23 cellular contexts compared by ENCODE assay signal in genomic region chr2:101622210-101622609, GRCh38.
DNase-seq lines count a peak whose midpoint lies in the region; ATAC-seq, FAIRE-seq and TF ChIP-seq lines count a peak whose summit lies in the region.
"Had no signal": no experiment of that assay in that cellular context is flagged by ENCODE, and none has a peak within 500 bp of the region (broad histone marks: within the 10 kb centered on the region; RNA-seq: fewer than 3 reads in every experiment).

No MANE protein-coding gene starts in this region.

- H3K4me1 ChIP-seq in GM12878 (ENCODE audit: control insufficient read depth, insufficient read depth, low read length), result peaks cover 22% of the 10 kb centered on the region
- H3K4me1 ChIP-seq: HAP-1 had no signal

- FAIRE-seq in GM12891 (lab: Jason Lieb, UNC) (peak; percentile 61), GM12878 (lab: Jason Lieb, UNC) (no peak)
- FAIRE-seq: frontal cortex had no signal

- POLR2A ChIA-PET in GM12878 (lab: Charles Lee), result interaction anchor here (0.6 to 1.0 kb wide), 3 partner anchors 10 to 53 kb away, joined by 3 to 4 read pairs (median 3); no protein-coding TSS in a partner anchor

- H3K9me3 ChIP-seq in GM12878 (replicated peaks; ENCODE audit: control insufficient read depth, insufficient read depth, low read length), result no peaks in the 10 kb centered on the region
- H3K9me3 ChIP-seq: HAP-1, SJCRH30 had no signal

- no peaks in the 10 kb centered on the region for H3K79me2 ChIP-seq in GM12878 (ENCODE audit: control insufficient read depth, insufficient read depth, low read length)

- ATAC-seq in activated T-cell treated with anti-CD3 and anti-CD28 coated beads, Interleukin-2, amount 50 U/mL, for 4 hours, result no peak
- no peak for ATAC-seq in GM12878
- ATAC-seq in stimulated activated memory B cell treated with anti-CD40 and anti-IgM and Interleukin-4, amounts not matched to agents 10 μg/mL and 1 μg/mL and 100 μg/mL, for 72 hours, result no peak
- ATAC-seq: esophagus mucosa, Panc1 had no signal

- in situ Hi-C loops in GM12878 (cut with MboI), result no loop called here

- TF ChIP-seq RAD21 in GM12878 (IDR thresholded peaks at IDR 0.05; ENCODE audit: insufficient read depth, low read depth, low read length), result no peak

- peak overlapping the region; percentile 77 for H2AFZ ChIP-seq in GM12878 (ENCODE audit: control insufficient read depth, low read depth, low read length)

- SMC1A ChIA-PET in GM12878 (lab: Charles Lee; ENCODE audit: uncharacterized antibody, unreplicated experiment), result interaction anchor here (0.6 to 2.5 kb wide), 11 partner anchors 11 to 209 kb away, joined by 3 to 13 read pairs (median 4); no protein-coding TSS in a partner anchor

- TF ChIP-seq POLR2A in GM12891 (IDR thresholded peaks at IDR 0.05; ENCODE audit: low read depth, low read length) (no peak), GM12878 (IDR thresholded peaks at IDR 0.05; ENCODE audit: low read depth, low read length) (no peak)

- no peak for DNase-seq in activated T-cell treated with anti-CD3 and anti-CD28 coated beads, Interleukin-2, amount 50 U/mL, for 4 hours
- no peak for DNase-seq in activated T-cell treated with anti-CD3 and anti-CD28 coated beads, Interleukin-2, amount 50 U/mL, for 1 hour
- DNase-seq in GM12891 (ENCODE audit: insufficient read length, low spot score) (no peak), GM12878 (ENCODE audit: low read depth, low spot score) (no peak), mesenteric fat pad (ENCODE audit: low spot score) (no peak), NCI-H2227 treated with DMSO at 0.1 percent for 48 hours (lab: John Stamatoyannopoulos, UW) (no peak), NCI-H510A (lab: John Stamatoyannopoulos, UW) (no peak)
- DNase-seq: activated gamma-delta T cell; DMS53; effector CD8-positive, alpha-beta T cell; KBM-7; kidney glomerular epithelial cell; mammary epithelial cell; NCI-H1930; NCI-H345; SJCRH30; trophoblast cell had no signal

- intact Hi-C loops in GM12878 (cut with micrococcal nuclease; ENCODE audit: unreplicated experiment), result loop anchor here (2.0 to 10.0 kb wide), 4 partner anchors 53 to 213 kb away; partner anchors contain the start of gene MAP4K4

- H3K27ac Mint-ChIP-seq in stimulated activated memory B cell treated with anti-CD40 and anti-IgM and Interleukin-4, amounts not matched to agents 10 μg/mL and 1 μg/mL and 100 μg/mL, for 72 hours, result peak overlapping the region; percentile 99
- H3K27ac Mint-ChIP-seq: nephron had no signal

- no peaks in the 10 kb centered on the region for H3K27me3 Mint-ChIP-seq in activated T-cell treated with anti-CD3 and anti-CD28 coated beads, Interleukin-2, amount 50 U/mL, for 4 hours (ENCODE audit: low read depth)
- no peaks in the 10 kb centered on the region for H3K27me3 Mint-ChIP-seq in stimulated activated memory B cell treated with anti-CD40 and anti-IgM and Interleukin-4, amounts not matched to agents 10 μg/mL and 1 μg/mL and 100 μg/mL, for 72 hours

- no TSS peak for BruUV-seq in GM12878 (replicated peaks; lab: Mats Ljungman, UMichigan)

- no peaks in the 10 kb centered on the region for H3K9me3 Mint-ChIP-seq in activated T-cell treated with anti-CD3 and anti-CD28 coated beads, Interleukin-2, amount 50 U/mL, for 4 hours
- no peaks in the 10 kb centered on the region for H3K9me3 Mint-ChIP-seq in stimulated activated memory B cell treated with anti-CD40 and anti-IgM and Interleukin-4, amounts not matched to agents 10 μg/mL and 1 μg/mL and 100 μg/mL, for 72 hours
- H3K9me3 Mint-ChIP-seq: nephron had no signal

- CTCF ChIA-PET in GM12878 (lab: Yijun Ruan, JAX), result interaction anchor here (0.7 to 2.8 kb wide), 4 partner anchors 10 to 280 kb away, joined by 3 to 13 read pairs (median 3); no protein-coding TSS in a partner anchor

- RAD21 ChIA-PET in GM12878 (lab: Charles Lee; ENCODE audit: unreplicated experiment), result interaction anchor here (0.6 to 2.8 kb wide), 20 partner anchors 52 to 354 kb away, joined by 3 to 13 read pairs (median 4); partner anchors contain the start of gene MAP4K4

- no peaks in the 10 kb centered on the region for H3K36me3 Mint-ChIP-seq in activated T-cell treated with anti-CD3 and anti-CD28 coated beads, Interleukin-2, amount 50 U/mL, for 4 hours (ENCODE audit: insufficient read depth)
- H3K36me3 Mint-ChIP-seq in stimulated activated memory B cell treated with anti-CD40 and anti-IgM and Interleukin-4, amounts not matched to agents 10 μg/mL and 1 μg/mL and 100 μg/mL, for 72 hours, result no peaks in the 10 kb centered on the region

- H3K9ac ChIP-seq in GM12878 (ENCODE audit: control insufficient read depth, insufficient read depth, low read length), result peak overlapping the region; percentile 55; the same call in 1 of the 2 replicates

- no peaks in the 10 kb centered on the region for H3K36me3 ChIP-seq in GM12878 (ENCODE audit: control insufficient read depth in 2 of 2, insufficient read depth in 2 of 2, low read length in 1 of 2)
- H3K36me3 ChIP-seq: HAP-1, SJCRH30 had no signal

- no peak for TF ChIP-seq CTCF in GM12878 (IDR thresholded peaks at IDR 0.05 in 2 of 3, conservative IDR thresholded peaks at IDR 0.05 in 1 of 3; ENCODE audit: control insufficient read depth in 2 of 3, extremely low read depth in 1 of 3, insufficient read depth in 1 of 3, low read depth in 3 of 3, low read length in 3 of 3)

- no peak overlapping the region for H3K4me3 ChIP-seq in GM12878
- H3K4me3 ChIP-seq: HAP-1, SJCRH30 had no signal

- TF ChIP-seq EP300 in GM12878 (IDR thresholded peaks at IDR 0.05; ENCODE audit: borderline replicate concordance in 1 of 2, control insufficient read depth in 1 of 2, low read depth in 2 of 2, low read length in 2 of 2), result no peak

- H3K4me3 Mint-ChIP-seq in activated T-cell treated with anti-CD3 and anti-CD28 coated beads, Interleukin-2, amount 50 U/mL, for 4 hours, result peak overlapping the region; percentile 19
- peak overlapping the region; percentile 72 for H3K4me3 Mint-ChIP-seq in stimulated activated memory B cell treated with anti-CD40 and anti-IgM and Interleukin-4, amounts not matched to agents 10 μg/mL and 1 μg/mL and 100 μg/mL, for 72 hours
- H3K4me3 Mint-ChIP-seq: nephron had no signal

- no peaks in the 10 kb centered on the region for H4K20me1 ChIP-seq in GM12878 (ENCODE audit: control insufficient read depth, insufficient read depth)

- H3K27me3 ChIP-seq in GM12878 (replicated peaks in 1 of 2; ENCODE audit: control insufficient read depth in 2 of 2, insufficient read depth in 2 of 2, low read length in 1 of 2), result no peaks in the 10 kb centered on the region
- H3K27me3 ChIP-seq: SJCRH30 had no signal

- peaks cover 33% of the 10 kb centered on the region for H3K4me1 Mint-ChIP-seq in activated T-cell treated with anti-CD3 and anti-CD28 coated beads, Interleukin-2, amount 50 U/mL, for 4 hours (ENCODE audit: low read depth)
- peaks cover 69% of the 10 kb centered on the region for H3K4me1 Mint-ChIP-seq in stimulated activated memory B cell treated with anti-CD40 and anti-IgM and Interleukin-4, amounts not matched to agents 10 μg/mL and 1 μg/mL and 100 μg/mL, for 72 hours

- H3K4me2 ChIP-seq in GM12878 (ENCODE audit: control insufficient read depth, insufficient read depth), result peak overlapping the region; percentile 82

- H3K27ac ChIP-seq in GM12878 (ENCODE audit: control insufficient read depth, insufficient read depth), result peak overlapping the region; percentile 41; the same call in 1 of the 2 replicates
- H3K27ac ChIP-seq: SJCRH30 had no signal

- 9% methylated on average over 8 of the region's 8 CpGs for WGBS in GM12878 (ENCODE audit: insufficient coverage, insufficient replicate concordance, low lambda C conversion rate, missing lambda C conversion rate)

TF ChIP-seq in GM12891, 5 proteins besides CTCF, POLR2A, EP300 and RAD21:
- no peak for TF ChIP-seq PAX5 (IDR thresholded peaks at IDR 0.05; ENCODE audit: insufficient read depth, low read length, severe bottlenecking)
- no peak for TF ChIP-seq POU2F2 (IDR thresholded peaks at IDR 0.05; ENCODE audit: low read depth, low read length)
- no peak for TF ChIP-seq TAF1 (IDR thresholded peaks at IDR 0.05; ENCODE audit: low read depth, low read length)
- TF ChIP-seq POLR2AphosphoS5 (IDR thresholded peaks at IDR 0.05; ENCODE audit: low read depth, low read length), result no peak
- no peak for TF ChIP-seq SPI1 (IDR thresholded peaks at IDR 0.05; ENCODE audit: low read depth, low read length)
TF ChIP-seq in GM12891: peak in this region for 0.

TF ChIP-seq in GM12878, 131 proteins besides CTCF, POLR2A, EP300 and RAD21:
- TF ChIP-seq RBBP5 (conservative IDR thresholded peaks at IDR 0.05), result no peak
